Comparison of ENCODE assay signal across 2 cellular contexts in genomic region chr5:132050136-132050535, GRCh38.
TF ChIP-seq lines count a peak whose summit lies in the region.

No MANE protein-coding gene starts in this region.

TF ChIP-seq in HepG2, 621 proteins besides CTCF, POLR2A, EP300 and RAD21:
- TF ChIP-seq, protein P1, sequence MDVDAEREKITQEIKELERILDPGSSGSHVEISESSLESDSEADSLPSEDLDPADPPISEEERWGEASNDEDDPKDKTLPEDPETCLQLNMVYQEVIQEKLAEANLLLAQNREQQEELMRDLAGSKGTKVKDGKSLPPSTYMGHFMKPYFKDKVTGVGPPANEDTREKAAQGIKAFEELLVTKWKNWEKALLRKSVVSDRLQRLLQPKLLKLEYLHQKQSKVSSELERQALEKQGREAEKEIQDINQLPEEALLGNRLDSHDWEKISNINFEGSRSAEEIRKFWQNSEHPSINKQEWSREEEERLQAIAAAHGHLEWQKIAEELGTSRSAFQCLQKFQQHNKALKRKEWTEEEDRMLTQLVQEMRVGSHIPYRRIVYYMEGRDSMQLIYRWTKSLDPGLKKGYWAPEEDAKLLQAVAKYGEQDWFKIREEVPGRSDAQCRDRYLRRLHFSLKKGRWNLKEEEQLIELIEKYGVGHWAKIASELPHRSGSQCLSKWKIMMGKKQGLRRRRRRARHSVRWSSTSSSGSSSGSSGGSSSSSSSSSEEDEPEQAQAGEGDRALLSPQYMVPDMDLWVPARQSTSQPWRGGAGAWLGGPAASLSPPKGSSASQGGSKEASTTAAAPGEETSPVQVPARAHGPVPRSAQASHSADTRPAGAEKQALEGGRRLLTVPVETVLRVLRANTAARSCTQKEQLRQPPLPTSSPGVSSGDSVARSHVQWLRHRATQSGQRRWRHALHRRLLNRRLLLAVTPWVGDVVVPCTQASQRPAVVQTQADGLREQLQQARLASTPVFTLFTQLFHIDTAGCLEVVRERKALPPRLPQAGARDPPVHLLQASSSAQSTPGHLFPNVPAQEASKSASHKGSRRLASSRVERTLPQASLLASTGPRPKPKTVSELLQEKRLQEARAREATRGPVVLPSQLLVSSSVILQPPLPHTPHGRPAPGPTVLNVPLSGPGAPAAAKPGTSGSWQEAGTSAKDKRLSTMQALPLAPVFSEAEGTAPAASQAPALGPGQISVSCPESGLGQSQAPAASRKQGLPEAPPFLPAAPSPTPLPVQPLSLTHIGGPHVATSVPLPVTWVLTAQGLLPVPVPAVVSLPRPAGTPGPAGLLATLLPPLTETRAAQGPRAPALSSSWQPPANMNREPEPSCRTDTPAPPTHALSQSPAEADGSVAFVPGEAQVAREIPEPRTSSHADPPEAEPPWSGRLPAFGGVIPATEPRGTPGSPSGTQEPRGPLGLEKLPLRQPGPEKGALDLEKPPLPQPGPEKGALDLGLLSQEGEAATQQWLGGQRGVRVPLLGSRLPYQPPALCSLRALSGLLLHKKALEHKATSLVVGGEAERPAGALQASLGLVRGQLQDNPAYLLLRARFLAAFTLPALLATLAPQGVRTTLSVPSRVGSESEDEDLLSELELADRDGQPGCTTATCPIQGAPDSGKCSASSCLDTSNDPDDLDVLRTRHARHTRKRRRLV (CRISPR knock-in tag; IDR thresholded peaks at IDR 0.05) = no peak
- no peak for TF ChIP-seq SSRP1 (CRISPR knock-in tag; IDR thresholded peaks at IDR 0.05)
- TF ChIP-seq ZFP36 (IDR thresholded peaks at IDR 0.05; ENCODE audit: borderline replicate concordance, low read depth, low read length, partially characterized antibody) = no peak
- no peak for TF ChIP-seq KDM5A (IDR thresholded peaks at IDR 0.05; ENCODE audit: borderline replicate concordance, low read length)
- TF ChIP-seq FOXP1 (IDR thresholded peaks at IDR 0.05) = no peak
- no peak for TF ChIP-seq FOXP1 (CRISPR knock-in tag; IDR thresholded peaks at IDR 0.05)
- no peak for TF ChIP-seq TEAD3 (CRISPR knock-in tag; optimal IDR thresholded peaks at IDR 0.05; ENCODE audit: borderline replicate concordance)
- TF ChIP-seq ZNF616 (CRISPR knock-in tag; IDR thresholded peaks at IDR 0.05; ENCODE audit: low read depth) = no peak
- TF ChIP-seq PLSCR1 (CRISPR knock-in tag; IDR thresholded peaks at IDR 0.05; ENCODE audit: borderline replicate concordance) = no peak
- TF ChIP-seq, protein P2, sequence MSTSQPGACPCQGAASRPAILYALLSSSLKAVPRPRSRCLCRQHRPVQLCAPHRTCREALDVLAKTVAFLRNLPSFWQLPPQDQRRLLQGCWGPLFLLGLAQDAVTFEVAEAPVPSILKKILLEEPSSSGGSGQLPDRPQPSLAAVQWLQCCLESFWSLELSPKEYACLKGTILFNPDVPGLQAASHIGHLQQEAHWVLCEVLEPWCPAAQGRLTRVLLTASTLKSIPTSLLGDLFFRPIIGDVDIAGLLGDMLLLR (CRISPR knock-in tag; IDR thresholded peaks at IDR 0.05) = no peak
- no peak for TF ChIP-seq JUND (CRISPR knock-in tag; IDR thresholded peaks at IDR 0.05)
- TF ChIP-seq ZNF652 (CRISPR knock-in tag; IDR thresholded peaks at IDR 0.05; ENCODE audit: borderline replicate concordance, low read depth) = no peak

TF ChIP-seq in H1, 55 proteins besides CTCF, POLR2A, EP300 and RAD21:
- no peak for TF ChIP-seq GABPA (IDR thresholded peaks at IDR 0.05; ENCODE audit: borderline replicate concordance, insufficient read depth, low read length)
- no peak for TF ChIP-seq SRF (IDR thresholded peaks at IDR 0.05; ENCODE audit: low read depth, low read length)
- no peak for TF ChIP-seq POU5F1 (IDR thresholded peaks at IDR 0.05; ENCODE audit: low read depth, low read length)
- no peak for TF ChIP-seq EGR1 (IDR thresholded peaks at IDR 0.05; ENCODE audit: borderline replicate concordance, low read depth, low read length)
- no peak for TF ChIP-seq BACH1 (IDR thresholded peaks at IDR 0.05; ENCODE audit: low read length)
- no peak for TF ChIP-seq RNF2 (IDR thresholded peaks at IDR 0.05; ENCODE audit: borderline replicate concordance, low read depth, low read length, missing control alignments, poor library complexity, severe bottlenecking)
- no peak for TF ChIP-seq KDM1A (IDR thresholded peaks at IDR 0.05; ENCODE audit: borderline replicate concordance, low read length)
- TF ChIP-seq SIRT6 (IDR thresholded peaks at IDR 0.05; ENCODE audit: low read length) = no peak
- no peak for TF ChIP-seq FOSL1 (IDR thresholded peaks at IDR 0.05; ENCODE audit: insufficient read depth, low read depth, low read length)
- TF ChIP-seq, protein P3, sequence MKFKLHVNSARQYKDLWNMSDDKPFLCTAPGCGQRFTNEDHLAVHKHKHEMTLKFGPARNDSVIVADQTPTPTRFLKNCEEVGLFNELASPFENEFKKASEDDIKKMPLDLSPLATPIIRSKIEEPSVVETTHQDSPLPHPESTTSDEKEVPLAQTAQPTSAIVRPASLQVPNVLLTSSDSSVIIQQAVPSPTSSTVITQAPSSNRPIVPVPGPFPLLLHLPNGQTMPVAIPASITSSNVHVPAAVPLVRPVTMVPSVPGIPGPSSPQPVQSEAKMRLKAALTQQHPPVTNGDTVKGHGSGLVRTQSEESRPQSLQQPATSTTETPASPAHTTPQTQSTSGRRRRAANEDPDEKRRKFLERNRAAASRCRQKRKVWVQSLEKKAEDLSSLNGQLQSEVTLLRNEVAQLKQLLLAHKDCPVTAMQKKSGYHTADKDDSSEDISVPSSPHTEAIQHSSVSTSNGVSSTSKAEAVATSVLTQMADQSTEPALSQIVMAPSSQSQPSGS (IDR thresholded peaks at IDR 0.05; ENCODE audit: low read length) = no peak
- TF ChIP-seq TBP (IDR thresholded peaks at IDR 0.05; ENCODE audit: low read depth, low read length) = no peak
TF ChIP-seq in H1: peak in this region for 0.
